1 cellular context compared by ENCODE assay signal in genomic region chr22:37501610-37502341, GRCh38.
A peak's percentile ranks its signal among the peaks of the same experiment; 100 is the strongest.
TF ChIP-seq lines count a peak whose summit lies in the region.

No MANE protein-coding gene starts in this region.

TF ChIP-seq in GM12878, 131 proteins besides CTCF, POLR2A, EP300 and RAD21 (continued from another document):
- TF ChIP-seq ZBTB11 (CRISPR knock-in tag; IDR thresholded peaks at IDR 0.05) (no peak), EED (IDR thresholded peaks at IDR 0.05; ENCODE audit: low read depth) (no peak), IKZF2 (IDR thresholded peaks at IDR 0.05) (peak; percentile 46 to 56; a peak in 2 of 4 replicates), IKZF1 (conservative IDR thresholded peaks at IDR 0.05) (peak; percentile 61), STAT3 (IDR thresholded peaks at IDR 0.05; ENCODE audit: low read depth, low read length) (no peak), BHLHE40 (IDR thresholded peaks at IDR 0.05; ENCODE audit: borderline replicate concordance in 1 of 2, low read depth in 2 of 2, low read length in 1 of 2) (peak in 1 of 2 experiments; percentile 28; a peak in 1 of 4 replicates), ESRRA (IDR thresholded peaks at IDR 0.05; ENCODE audit: low read length) (no peak), MTA2 (IDR thresholded peaks at IDR 0.05; ENCODE audit: low read depth) (no peak), CBX3 (IDR thresholded peaks at IDR 0.05; ENCODE audit: borderline replicate concordance, low read depth) (no peak), NBN (IDR thresholded peaks at IDR 0.05) (peak; percentile 46; the same call in 1 of the 2 replicates), SUZ12 (IDR thresholded peaks at IDR 0.05; ENCODE audit: unreplicated experiment) (no peak), CBFB (IDR thresholded peaks at IDR 0.05; ENCODE audit: low read depth) (no peak), BRCA1 (IDR thresholded peaks at IDR 0.05; ENCODE audit: low read depth, low read length) (no peak)
- TF ChIP-seq, protein P1, sequence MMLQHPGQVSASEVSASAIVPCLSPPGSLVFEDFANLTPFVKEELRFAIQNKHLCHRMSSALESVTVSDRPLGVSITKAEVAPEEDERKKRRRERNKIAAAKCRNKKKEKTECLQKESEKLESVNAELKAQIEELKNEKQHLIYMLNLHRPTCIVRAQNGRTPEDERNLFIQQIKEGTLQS (IDR thresholded peaks at IDR 0.05; ENCODE audit: borderline replicate concordance, extremely low read depth, low read depth, low read length): no peak
- TF ChIP-seq, protein P2, sequence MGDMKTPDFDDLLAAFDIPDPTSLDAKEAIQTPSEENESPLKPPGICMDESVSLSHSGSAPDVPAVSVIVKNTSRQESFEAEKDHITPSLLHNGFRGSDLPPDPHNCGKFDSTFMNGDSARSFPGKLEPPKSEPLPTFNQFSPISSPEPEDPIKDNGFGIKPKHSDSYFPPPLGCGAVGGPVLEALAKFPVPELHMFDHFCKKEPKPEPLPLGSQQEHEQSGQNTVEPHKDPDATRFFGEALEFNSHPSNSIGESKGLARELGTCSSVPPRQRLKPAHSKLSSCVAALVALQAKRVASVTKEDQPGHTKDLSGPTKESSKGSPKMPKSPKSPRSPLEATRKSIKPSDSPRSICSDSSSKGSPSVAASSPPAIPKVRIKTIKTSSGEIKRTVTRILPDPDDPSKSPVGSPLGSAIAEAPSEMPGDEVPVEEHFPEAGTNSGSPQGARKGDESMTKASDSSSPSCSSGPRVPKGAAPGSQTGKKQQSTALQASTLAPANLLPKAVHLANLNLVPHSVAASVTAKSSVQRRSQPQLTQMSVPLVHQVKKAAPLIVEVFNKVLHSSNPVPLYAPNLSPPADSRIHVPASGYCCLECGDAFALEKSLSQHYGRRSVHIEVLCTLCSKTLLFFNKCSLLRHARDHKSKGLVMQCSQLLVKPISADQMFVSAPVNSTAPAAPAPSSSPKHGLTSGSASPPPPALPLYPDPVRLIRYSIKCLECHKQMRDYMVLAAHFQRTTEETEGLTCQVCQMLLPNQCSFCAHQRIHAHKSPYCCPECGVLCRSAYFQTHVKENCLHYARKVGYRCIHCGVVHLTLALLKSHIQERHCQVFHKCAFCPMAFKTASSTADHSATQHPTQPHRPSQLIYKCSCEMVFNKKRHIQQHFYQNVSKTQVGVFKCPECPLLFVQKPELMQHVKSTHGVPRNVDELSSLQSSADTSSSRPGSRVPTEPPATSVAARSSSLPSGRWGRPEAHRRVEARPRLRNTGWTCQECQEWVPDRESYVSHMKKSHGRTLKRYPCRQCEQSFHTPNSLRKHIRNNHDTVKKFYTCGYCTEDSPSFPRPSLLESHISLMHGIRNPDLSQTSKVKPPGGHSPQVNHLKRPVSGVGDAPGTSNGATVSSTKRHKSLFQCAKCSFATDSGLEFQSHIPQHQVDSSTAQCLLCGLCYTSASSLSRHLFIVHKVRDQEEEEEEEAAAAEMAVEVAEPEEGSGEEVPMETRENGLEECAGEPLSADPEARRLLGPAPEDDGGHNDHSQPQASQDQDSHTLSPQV (IDR thresholded peaks at IDR 0.05): no peak
- TF ChIP-seq, protein P3, sequence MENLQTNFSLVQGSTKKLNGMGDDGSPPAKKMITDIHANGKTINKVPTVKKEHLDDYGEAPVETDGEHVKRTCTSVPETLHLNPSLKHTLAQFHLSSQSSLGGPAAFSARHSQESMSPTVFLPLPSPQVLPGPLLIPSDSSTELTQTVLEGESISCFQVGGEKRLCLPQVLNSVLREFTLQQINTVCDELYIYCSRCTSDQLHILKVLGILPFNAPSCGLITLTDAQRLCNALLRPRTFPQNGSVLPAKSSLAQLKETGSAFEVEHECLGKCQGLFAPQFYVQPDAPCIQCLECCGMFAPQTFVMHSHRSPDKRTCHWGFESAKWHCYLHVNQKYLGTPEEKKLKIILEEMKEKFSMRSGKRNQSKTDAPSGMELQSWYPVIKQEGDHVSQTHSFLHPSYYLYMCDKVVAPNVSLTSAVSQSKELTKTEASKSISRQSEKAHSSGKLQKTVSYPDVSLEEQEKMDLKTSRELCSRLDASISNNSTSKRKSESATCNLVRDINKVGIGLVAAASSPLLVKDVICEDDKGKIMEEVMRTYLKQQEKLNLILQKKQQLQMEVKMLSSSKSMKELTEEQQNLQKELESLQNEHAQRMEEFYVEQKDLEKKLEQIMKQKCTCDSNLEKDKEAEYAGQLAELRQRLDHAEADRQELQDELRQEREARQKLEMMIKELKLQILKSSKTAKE (IDR thresholded peaks at IDR 0.05; ENCODE audit: low read depth, poor library complexity, severe bottlenecking): no peak
TF ChIP-seq in GM12878: peak in this region for 4.
